In genomic region chr11:115504279-115505158, GRCh38 we compare ENCODE assay signal across 8 cellular contexts. TPM values are rescaled to one million over a fixed set of nuclear protein-coding genes. Genes with fewer than 3 reads are reported as not detected.
DNase-seq lines count a peak whose midpoint lies in the region; ATAC-seq and TF ChIP-seq lines count a peak whose summit lies in the region.

CADM1 (minus strand) TSS chr11:115504415.

- H3K9me3 ChIP-seq in left lung: no peaks in the 10 kb centered on the region

- H3K27me3 ChIP-seq in dorsolateral prefrontal cortex: no peaks in the 10 kb centered on the region
- peaks cover 3 to 83% of the 10 kb centered on the region in 2 donors for H3K27me3 ChIP-seq in left lung

- H3K4me1 ChIP-seq in left lung: peaks cover 0 to 27% of the 10 kb centered on the region in 2 donors

- H3K27ac ChIP-seq in dorsolateral prefrontal cortex (peak within 1 kb of the TSS; percentile 71 to 99 (median 96)), left lung (peak within 1 kb of the TSS; percentile 68 to 81)

- H3K4me3 ChIP-seq in dorsolateral prefrontal cortex: peak within 1 kb of the TSS; percentile 63 to 93 (median 86)
- peak within 1 kb of the TSS; percentile 47 to 72 for H3K4me3 ChIP-seq in left lung

- no peaks in the 10 kb centered on the region for H3K36me3 ChIP-seq in left lung

- peak; percentile 70 for ATAC-seq in HG02973 (IDR thresholded peaks at IDR 0.05; ENCODE audit: unreplicated experiment)
- peak; percentile 90 for ATAC-seq in left lung

- intact Hi-C loops in dorsolateral prefrontal cortex (cut with DNase I) (loop anchor here (5.0 to 10.0 kb wide), 3 partner anchors 62 to 710 kb away; no protein-coding TSS in a partner anchor), left lung (cut with DNase I) (loop anchor here in 1 of 2 donors (10.0 kb wide), 1 partner anchor 170 kb away; no protein-coding TSS in a partner anchor)

- DNase-seq in GM04503 (ENCODE audit: low read depth) (peak; percentile 9), NCI-H226 (peak; percentile 95), dorsolateral prefrontal cortex (peak; percentile 98 to 100 (median 99)), left lung (peak; percentile 93), KG1 (lab: John Stamatoyannopoulos, UW) (no peak)
- DNase-seq in activated CD4-positive, alpha-beta T cell treated with anti-CD3 and anti-CD28 coated beads, Interleukin-2, amount 50 U/mL, for 48 hours: peak; percentile 73 to 77
- DNase-seq in stimulated activated CD4-positive, alpha-beta T cell treated with anti-CD3 and anti-CD28 coated beads, Interleukin-1b, Interleukin-23, amount 100 ng/mL, for 48 hours: peak; percentile 79

- peak; percentile 20 to 91 (median 62) for TF ChIP-seq CTCF in dorsolateral prefrontal cortex (IDR thresholded peaks at IDR 0.05 in 54 of 56, conservative IDR thresholded peaks at IDR 0.05 in 2 of 56; ENCODE audit: low read depth in 1 of 56, partially characterized antibody in 56 of 56)
- peak; percentile 43 to 56 for TF ChIP-seq CTCF in left lung (IDR thresholded peaks at IDR 0.05)

RNA-seq across cellular contexts. Expression of gene CADM1, which starts in this region (rescaled TPM):
- 100 to 1,000 TPM; 119 to 227 (median 154) TPM for total RNA-seq in dorsolateral prefrontal cortex
- total RNA-seq in left lung: 100 to 1,000 TPM; 105 to 307 TPM
